10 cellular contexts compared by ENCODE assay signal in genomic region chr14:64937821-64938193, GRCh38. TPM values are rescaled to one million over a fixed set of nuclear protein-coding genes. Genes with fewer than 3 reads are reported as not detected.
A peak's percentile ranks its signal among the peaks of the same experiment; 100 is the strongest.
DNase-seq lines count a peak whose midpoint lies in the region; ATAC-seq and TF ChIP-seq lines count a peak whose summit lies in the region.
"Had no signal": no experiment of that assay in that cellular context is flagged by ENCODE, and none has a peak within 500 bp of the region (broad histone marks: within the 10 kb centered on the region; RNA-seq: fewer than 3 reads in every experiment).

No MANE protein-coding gene starts in this region.

- TF ChIP-seq EP300 in stomach (IDR thresholded peaks at IDR 0.05) (no peak), sigmoid colon (IDR thresholded peaks at IDR 0.05) (no peak)

- peak; percentile 11 for DNase-seq in NCI-H345 (lab: John Stamatoyannopoulos, UW)
- DNase-seq in NCI-H345 treated with DMSO at 0.1 percent for 48 hours (lab: John Stamatoyannopoulos, UW; ENCODE audit: unreplicated experiment) = no peak
- peak; percentile 5 for DNase-seq in RPMI7951 (ENCODE audit: low read depth)
- DNase-seq in foreskin keratinocyte = no peak
- DNase-seq in stomach = no peak
- DNase-seq in NCI-H446 treated with DMSO at 0.1 percent for 48 hours (lab: John Stamatoyannopoulos, UW) = no peak
- no peak for DNase-seq in sigmoid colon
- no peak for DNase-seq in T-helper 2 cell

- H3K4me3 ChIP-seq in stomach = no peak overlapping the region
- H3K4me3 ChIP-seq in sigmoid colon = no peak overlapping the region

- TF ChIP-seq POLR2A in stomach (IDR thresholded peaks at IDR 0.05) (no peak), sigmoid colon (IDR thresholded peaks at IDR 0.05) (no peak)

- H3K9me3 ChIP-seq in stomach (no peaks in the 10 kb centered on the region), sigmoid colon (no peaks in the 10 kb centered on the region)

- intact Hi-C loops in stomach (cut with DNase I; ENCODE audit: low total_unique reads) = no loop called here
- intact Hi-C loops in sigmoid colon (cut with DNase I) = no loop called here

- H3K27me3 ChIP-seq in foreskin keratinocyte (no peaks in the 10 kb centered on the region), stomach (no peaks in the 10 kb centered on the region), sigmoid colon (no peaks in the 10 kb centered on the region)

- no peaks in the 10 kb centered on the region for H3K4me1 ChIP-seq in foreskin keratinocyte
- H3K4me1 ChIP-seq in stomach = peaks cover 0 to 63% (median 41%) of the 10 kb centered on the region in 4 donors
- peaks cover 0 to 14% (median 8%) of the 10 kb centered on the region in 4 donors for H3K4me1 ChIP-seq in sigmoid colon

- H3K36me3 ChIP-seq in stomach (peaks cover 16 to 49% (median 44%) of the 10 kb centered on the region in 4 donors), sigmoid colon (peaks cover 0 to 42% (median 5%) of the 10 kb centered on the region in 4 donors)

- peak; percentile 41 for TF ChIP-seq CTCF in foreskin keratinocyte (conservative IDR thresholded peaks at IDR 0.05)
- TF ChIP-seq CTCF in stomach (IDR thresholded peaks at IDR 0.05) = peak in 3 of 7 experiments; percentile 7 to 32 (median 22)
- peak in 2 of 4 experiments; percentile 21 to 22 for TF ChIP-seq CTCF in sigmoid colon (IDR thresholded peaks at IDR 0.05)

- ATAC-seq in foreskin keratinocyte = no peak

- WGBS in stomach, 5 donors = 81 to 97% (median 93%) methylated on average over 1 of the region's 1 CpG
- WGBS in sigmoid colon, 2 donors = 39 to 76% methylated on average over 1 of the region's 1 CpG

- no peak overlapping the region for H3K27ac ChIP-seq in foreskin keratinocyte
- H3K27ac ChIP-seq in stomach = peak overlapping the region; percentile 48 to 64 (median 56)
- H3K27ac ChIP-seq in sigmoid colon = no peak overlapping the region

RNA-seq across cellular contexts. Expression of gene GPX2, which starts 4.7 kb away (rescaled TPM):
- total RNA-seq in RPMI7951 (2014; rRNA removed; shearing (Covaris generic)) = not detected in 2 replicates
- total RNA-seq in foreskin keratinocyte (2.5 and 5.4 TPM in 2 replicates), stomach (100 to 1,000 TPM in 2 of 5 donors, 10 to 100 TPM in 3; 22.8 to 298 (median 48.4) TPM), sigmoid colon (1 to 10 TPM in 1 of 4 donors, not detected in 3; 1.9 TPM)
- polyA plus RNA-seq in foreskin keratinocyte (4.9 and 10.0 TPM in 2 replicates), stomach (100 to 1,000 TPM; 167 to 464 (median 301) TPM), sigmoid colon (1,000 to 10,000 TPM in 1 of 3 donors, 100 to 1,000 TPM in 2; 336 to 1,392 (median 412) TPM)
- total RNA-seq: mononuclear cell, subcutaneous adipose tissue had no signal

RNA-seq across cellular contexts. Expression of gene CHURC1, which starts 23.6 kb away (rescaled TPM):
- 55.1 and 62.2 TPM in 2 replicates for total RNA-seq in RPMI7951 (2014; rRNA removed; shearing (Covaris generic))
- total RNA-seq in foreskin keratinocyte = 43.6 and 55.5 TPM in 2 replicates
- polyA plus RNA-seq in foreskin keratinocyte = 35.9 and 69.3 TPM in 2 replicates
- 100 to 1,000 TPM in 1 of 5 donors, 10 to 100 TPM in 4; 20.4 to 102 (median 43.3) TPM for total RNA-seq in stomach
- 10 to 100 TPM; 40.0 to 53.2 (median 41.7) TPM for polyA plus RNA-seq in stomach
- total RNA-seq in sigmoid colon = 100 to 1,000 TPM; 110 to 161 (median 142) TPM
- polyA plus RNA-seq in sigmoid colon = 10 to 100 TPM; 41.8 to 46.2 (median 42.5) TPM

RNA-seq across cellular contexts. Expression of gene RAB15, which starts 34.3 kb away (rescaled TPM):
- total RNA-seq in RPMI7951 (2014; rRNA removed; shearing (Covaris generic)) = 3.4 and 4.3 TPM in 2 replicates
- 4.3 and 6.4 TPM in 2 replicates for total RNA-seq in foreskin keratinocyte
- polyA plus RNA-seq in foreskin keratinocyte = 3.9 and 5.0 TPM in 2 replicates
- 10 to 100 TPM in 3 of 5 donors, 1 to 10 TPM in 2; 1.2 to 20.3 (median 11.0) TPM for total RNA-seq in stomach
- polyA plus RNA-seq in stomach = 10 to 100 TPM in 2 of 3 donors, 1 to 10 TPM in 1; 7.2 to 14.1 (median 11.9) TPM
- total RNA-seq in sigmoid colon = 10 to 100 TPM in 1 of 4 donors, 1 to 10 TPM in 3; 1.8 to 11.6 (median 4.0) TPM
- polyA plus RNA-seq in sigmoid colon = 10 to 100 TPM; 28.9 to 31.8 (median 29.4) TPM

RNA-seq across cellular contexts. Expression of gene FNTB, which starts 48.9 kb away (rescaled TPM):
- total RNA-seq in RPMI7951 (2014; rRNA removed; shearing (Covaris generic)) = 15.4 and 17.9 TPM in 2 replicates
- total RNA-seq in foreskin keratinocyte = 12.4 and 12.9 TPM in 2 replicates
- polyA plus RNA-seq in foreskin keratinocyte = 9.9 and 11.4 TPM in 2 replicates
- total RNA-seq in stomach = 10 to 100 TPM in 2 of 5 donors, 1 to 10 TPM in 2, not detected in 1; 2.9 to 18.3 (median 8.1) TPM
- polyA plus RNA-seq in stomach = 10 to 100 TPM in 1 of 3 donors, 1 to 10 TPM in 2; 6.1 to 10.6 (median 6.3) TPM
- 10 to 100 TPM; 10.7 to 13.0 (median 11.9) TPM for total RNA-seq in sigmoid colon
- polyA plus RNA-seq in sigmoid colon = 1 to 10 TPM; 6.9 to 8.4 (median 8.3) TPM

RNA-seq across cellular contexts. Expression of gene SPTB, which starts 58.1 kb away (rescaled TPM):
- total RNA-seq in RPMI7951 (2014; rRNA removed; shearing (Covaris generic)) = 0.84 and 1.2 TPM in 2 replicates
- total RNA-seq in foreskin keratinocyte (0.28 and 0.58 TPM in 2 replicates), stomach (1 to 10 TPM in 2 of 5 donors, under 1 TPM in 1, not detected in 2; under 0.01 to 3.5 (median 1.0) TPM), sigmoid colon (1 to 10 TPM in 3 of 4 donors, under 1 TPM in 1; 0.49 to 2.9 (median 2.2) TPM)
- polyA plus RNA-seq in foreskin keratinocyte (0.09 and 0.16 TPM in 2 replicates), stomach (under 1 TPM; 0.18 to 0.92 (median 0.19) TPM), sigmoid colon (under 1 TPM in 2 of 3 donors, not detected in 1; 0.60 to 0.64 TPM)

Comparison
In these comparisons a context has a peak if more than half of its experiments do, and no peak if none do; other contexts are left out.
1. DNase-seq: peak in NCI-H345 (single experiment) and RPMI7951 (single experiment); none in NCI-H345 treated with DMSO at 0.1 percent for 48 hours (single experiment), foreskin keratinocyte (0 of 2), stomach (single experiment), NCI-H446 treated with DMSO at 0.1 percent for 48 hours (single experiment), sigmoid colon (single experiment) and T-helper 2 cell (0 of 5).
2. H3K27ac ChIP-seq: peak in stomach (5 of 5); none in foreskin keratinocyte (single experiment) and sigmoid colon (0 of 4).